ENCODE assay signal across 8 cellular contexts in the genomic region with DNA sequence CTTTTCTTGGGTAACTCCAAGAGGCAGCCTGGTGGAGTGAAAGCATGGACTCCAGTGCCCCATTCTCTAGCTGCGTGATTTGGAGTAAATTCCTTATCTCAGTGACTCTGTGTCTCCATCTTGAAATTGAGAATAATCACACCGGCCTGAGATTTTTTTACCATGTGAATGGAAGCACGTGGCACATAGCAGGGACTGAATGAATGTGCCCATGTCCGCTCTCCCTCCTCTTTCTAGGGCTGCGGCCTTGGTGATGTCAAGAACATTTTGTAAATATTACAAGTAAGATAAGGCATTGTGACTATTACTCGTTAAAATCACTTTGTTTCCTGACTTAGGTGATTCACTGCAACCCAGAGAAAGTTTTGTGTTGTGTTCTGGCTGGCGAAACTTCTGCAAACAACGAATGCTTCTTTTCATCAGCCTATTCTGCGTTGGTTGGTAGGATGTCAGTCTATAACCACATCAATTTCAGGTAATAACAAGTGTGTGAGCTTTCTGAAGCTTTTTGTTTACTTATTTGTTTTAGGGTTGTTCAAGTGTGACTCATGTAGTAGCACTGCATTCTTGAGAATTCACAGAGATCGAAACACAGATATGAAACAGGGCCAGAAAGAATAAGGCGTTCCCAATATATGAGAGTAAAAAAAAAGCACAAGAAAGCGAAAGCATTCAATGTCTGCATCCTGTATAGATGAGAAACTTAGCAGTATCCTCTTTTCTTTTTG.
A peak's percentile ranks its signal among the peaks of the same experiment; 100 is the strongest.
DNase-seq lines count a peak whose midpoint lies in the region; ATAC-seq and TF ChIP-seq lines count a peak whose summit lies in the region.
"Had no signal": no experiment of that assay in that cellular context is flagged by ENCODE, and none has a peak within 500 bp of the region (broad histone marks: within the 10 kb centered on the region; RNA-seq: fewer than 3 reads in every experiment).

No MANE protein-coding gene starts in this region.

- peaks cover 18% of the 10 kb centered on the region for H3K9me3 Mint-ChIP-seq in progenitor cell of endocrine pancreas (ENCODE audit: low read depth)

- H3K36me3 Mint-ChIP-seq in progenitor cell of endocrine pancreas (ENCODE audit: insufficient read depth): peaks cover 4% of the 10 kb centered on the region

- no peaks in the 10 kb centered on the region for H3K27me3 Mint-ChIP-seq in progenitor cell of endocrine pancreas

- H3K27ac ChIP-seq in brain microvascular endothelial cell: peak overlapping the region; percentile 94
- H3K27ac ChIP-seq: SK-N-MC had no signal

- ATAC-seq in GM18511 (IDR thresholded peaks at IDR 0.05; ENCODE audit: unreplicated experiment): peak; percentile 77

- DNase-seq in HS-27A (ENCODE audit: low read depth) (peak; percentile 93), brain microvascular endothelial cell (peak; percentile 97), progenitor cell of endocrine pancreas (ENCODE audit: low spot score, unreplicated experiment) (no peak), NCI-H82 (lab: John Stamatoyannopoulos, UW) (no peak), NCI-H1694 (lab: John Stamatoyannopoulos, UW) (no peak), germinal center (ENCODE audit: low spot score) (no peak)

- no peak overlapping the region for H3K4me3 ChIP-seq in brain microvascular endothelial cell (ENCODE audit: low read depth, low read length)
- H3K4me3 ChIP-seq: SK-N-MC had no signal

- no peaks in the 10 kb centered on the region for H3K27me3 ChIP-seq in brain microvascular endothelial cell (replicated peaks)

- in situ Hi-C loops in brain microvascular endothelial cell (cut with HindIII; ENCODE audit: low pct_ligation_motif_present, low sequenced_read_pairs): no loop called here

- no peak for TF ChIP-seq CTCF in brain microvascular endothelial cell (IDR thresholded peaks at IDR 0.05; ENCODE audit: low read depth, low read length, missing control alignments)
- no peak for TF ChIP-seq CTCF in progenitor cell of endocrine pancreas (IDR thresholded peaks at IDR 0.05; ENCODE audit: unreplicated experiment)

- H3K36me3 ChIP-seq in brain microvascular endothelial cell (replicated peaks): no peaks in the 10 kb centered on the region

- peak overlapping the region; percentile 80 for H3K27ac Mint-ChIP-seq in progenitor cell of endocrine pancreas

- peaks cover 12% of the 10 kb centered on the region for H3K4me1 Mint-ChIP-seq in progenitor cell of endocrine pancreas (ENCODE audit: low read depth)

- H3K4me3 Mint-ChIP-seq in progenitor cell of endocrine pancreas (ENCODE audit: low read depth): no peak overlapping the region

Comparison
In these comparisons a context has a peak if more than half of its experiments do, and no peak if none do; other contexts are left out.
1. DNase-seq: peak in HS-27A (single experiment) and brain microvascular endothelial cell (single experiment); none in progenitor cell of endocrine pancreas (single experiment), NCI-H82 (single experiment), NCI-H1694 (single experiment) and germinal center (single experiment).